Comparison of ENCODE assay signal across 1 cellular context in genomic region chr3:50259432-50260026, GRCh38.
A peak's percentile ranks its signal among the peaks of the same experiment; 100 is the strongest.
TF ChIP-seq lines count a peak whose summit lies in the region.

No MANE protein-coding gene starts in this region.

TF ChIP-seq in HepG2, 621 proteins besides CTCF, POLR2A, EP300 and RAD21 (continues in another document):
- TF ChIP-seq FOXK1 (CRISPR knock-in tag; IDR thresholded peaks at IDR 0.05; ENCODE audit: borderline replicate concordance, low read depth) (no peak), ZNF205 (CRISPR knock-in tag; IDR thresholded peaks at IDR 0.05) (no peak), ZNF552 (CRISPR knock-in tag; IDR thresholded peaks at IDR 0.05; ENCODE audit: borderline replicate concordance) (0 out of 2 replicates have a peak, but pooled peaks have one; percentile 46), NFYC (CRISPR knock-in tag; IDR thresholded peaks at IDR 0.05) (no peak), ZNF580 (CRISPR knock-in tag; IDR thresholded peaks at IDR 0.05; ENCODE audit: borderline replicate concordance, low read depth) (no peak), ZNF879 (CRISPR knock-in tag; IDR thresholded peaks at IDR 0.05) (0 out of 2 replicates have a peak, but pooled peaks have one; percentile 22), NFKBIZ (CRISPR knock-in tag; IDR thresholded peaks at IDR 0.05) (0 out of 2 replicates have a peak, but pooled peaks have one; percentile 0), ZNF878 (CRISPR knock-in tag; IDR thresholded peaks at IDR 0.05) (0 out of 2 replicates have a peak, but pooled peaks have one; percentile 32), NRL (CRISPR knock-in tag; IDR thresholded peaks at IDR 0.05; ENCODE audit: borderline replicate concordance) (0 out of 2 replicates have a peak, but pooled peaks have one; percentile 14), JUNB (CRISPR knock-in tag; IDR thresholded peaks at IDR 0.05; ENCODE audit: borderline replicate concordance) (no peak), ZNF800 (CRISPR knock-in tag; IDR thresholded peaks at IDR 0.05) (no peak), CEBPB (IDR thresholded peaks at IDR 0.05; ENCODE audit: borderline replicate concordance, low read depth, low read length) (no peak)
- TF ChIP-seq, protein P1, sequence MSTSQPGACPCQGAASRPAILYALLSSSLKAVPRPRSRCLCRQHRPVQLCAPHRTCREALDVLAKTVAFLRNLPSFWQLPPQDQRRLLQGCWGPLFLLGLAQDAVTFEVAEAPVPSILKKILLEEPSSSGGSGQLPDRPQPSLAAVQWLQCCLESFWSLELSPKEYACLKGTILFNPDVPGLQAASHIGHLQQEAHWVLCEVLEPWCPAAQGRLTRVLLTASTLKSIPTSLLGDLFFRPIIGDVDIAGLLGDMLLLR (CRISPR knock-in tag; IDR thresholded peaks at IDR 0.05) = 0 out of 2 replicates have a peak, but pooled peaks have one; percentile 24
- TF ChIP-seq, protein P2, sequence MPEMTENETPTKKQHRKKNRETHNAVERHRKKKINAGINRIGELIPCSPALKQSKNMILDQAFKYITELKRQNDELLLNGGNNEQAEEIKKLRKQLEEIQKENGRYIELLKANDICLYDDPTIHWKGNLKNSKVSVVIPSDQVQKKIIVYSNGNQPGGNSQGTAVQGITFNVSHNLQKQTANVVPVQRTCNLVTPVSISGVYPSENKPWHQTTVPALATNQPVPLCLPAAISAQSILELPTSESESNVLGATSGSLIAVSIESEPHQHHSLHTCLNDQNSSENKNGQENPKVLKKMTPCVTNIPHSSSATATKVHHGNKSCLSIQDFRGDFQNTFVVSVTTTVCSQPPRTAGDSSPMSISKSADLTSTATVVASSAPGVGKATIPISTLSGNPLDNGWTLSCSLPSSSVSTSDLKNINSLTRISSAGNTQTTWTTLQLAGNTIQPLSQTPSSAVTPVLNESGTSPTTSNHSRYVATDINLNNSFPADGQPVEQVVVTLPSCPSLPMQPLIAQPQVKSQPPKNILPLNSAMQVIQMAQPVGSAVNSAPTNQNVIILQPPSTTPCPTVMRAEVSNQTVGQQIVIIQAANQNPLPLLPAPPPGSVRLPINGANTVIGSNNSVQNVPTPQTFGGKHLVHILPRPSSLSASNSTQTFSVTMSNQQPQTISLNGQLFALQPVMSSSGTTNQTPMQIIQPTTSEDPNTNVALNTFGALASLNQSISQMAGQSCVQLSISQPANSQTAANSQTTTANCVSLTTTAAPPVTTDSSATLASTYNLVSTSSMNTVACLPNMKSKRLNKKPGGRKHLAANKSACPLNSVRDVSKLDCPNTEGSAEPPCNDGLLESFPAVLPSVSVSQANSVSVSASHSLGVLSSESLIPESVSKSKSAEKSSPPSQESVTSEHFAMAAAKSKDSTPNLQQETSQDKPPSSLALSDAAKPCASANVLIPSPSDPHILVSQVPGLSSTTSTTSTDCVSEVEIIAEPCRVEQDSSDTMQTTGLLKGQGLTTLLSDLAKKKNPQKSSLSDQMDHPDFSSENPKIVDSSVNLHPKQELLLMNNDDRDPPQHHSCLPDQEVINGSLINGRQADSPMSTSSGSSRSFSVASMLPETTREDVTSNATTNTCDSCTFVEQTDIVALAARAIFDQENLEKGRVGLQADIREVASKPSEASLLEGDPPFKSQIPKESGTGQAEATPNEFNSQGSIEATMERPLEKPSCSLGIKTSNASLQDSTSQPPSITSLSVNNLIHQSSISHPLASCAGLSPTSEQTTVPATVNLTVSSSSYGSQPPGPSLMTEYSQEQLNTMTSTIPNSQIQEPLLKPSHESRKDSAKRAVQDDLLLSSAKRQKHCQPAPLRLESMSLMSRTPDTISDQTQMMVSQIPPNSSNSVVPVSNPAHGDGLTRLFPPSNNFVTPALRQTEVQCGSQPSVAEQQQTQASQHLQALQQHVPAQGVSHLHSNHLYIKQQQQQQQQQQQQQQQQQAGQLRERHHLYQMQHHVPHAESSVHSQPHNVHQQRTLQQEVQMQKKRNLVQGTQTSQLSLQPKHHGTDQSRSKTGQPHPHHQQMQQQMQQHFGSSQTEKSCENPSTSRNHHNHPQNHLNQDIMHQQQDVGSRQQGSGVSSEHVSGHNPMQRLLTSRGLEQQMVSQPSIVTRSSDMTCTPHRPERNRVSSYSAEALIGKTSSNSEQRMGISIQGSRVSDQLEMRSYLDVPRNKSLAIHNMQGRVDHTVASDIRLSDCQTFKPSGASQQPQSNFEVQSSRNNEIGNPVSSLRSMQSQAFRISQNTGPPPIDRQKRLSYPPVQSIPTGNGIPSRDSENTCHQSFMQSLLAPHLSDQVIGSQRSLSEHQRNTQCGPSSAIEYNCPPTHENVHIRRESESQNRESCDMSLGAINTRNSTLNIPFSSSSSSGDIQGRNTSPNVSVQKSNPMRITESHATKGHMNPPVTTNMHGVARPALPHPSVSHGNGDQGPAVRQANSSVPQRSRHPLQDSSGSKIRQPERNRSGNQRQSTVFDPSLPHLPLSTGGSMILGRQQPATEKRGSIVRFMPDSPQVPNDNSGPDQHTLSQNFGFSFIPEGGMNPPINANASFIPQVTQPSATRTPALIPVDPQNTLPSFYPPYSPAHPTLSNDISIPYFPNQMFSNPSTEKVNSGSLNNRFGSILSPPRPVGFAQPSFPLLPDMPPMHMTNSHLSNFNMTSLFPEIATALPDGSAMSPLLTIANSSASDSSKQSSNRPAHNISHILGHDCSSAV (CRISPR knock-in tag; IDR thresholded peaks at IDR 0.05; ENCODE audit: borderline replicate concordance) = 0 out of 2 replicates have a peak, but pooled peaks have one; percentile 0
- TF ChIP-seq, protein P3, sequence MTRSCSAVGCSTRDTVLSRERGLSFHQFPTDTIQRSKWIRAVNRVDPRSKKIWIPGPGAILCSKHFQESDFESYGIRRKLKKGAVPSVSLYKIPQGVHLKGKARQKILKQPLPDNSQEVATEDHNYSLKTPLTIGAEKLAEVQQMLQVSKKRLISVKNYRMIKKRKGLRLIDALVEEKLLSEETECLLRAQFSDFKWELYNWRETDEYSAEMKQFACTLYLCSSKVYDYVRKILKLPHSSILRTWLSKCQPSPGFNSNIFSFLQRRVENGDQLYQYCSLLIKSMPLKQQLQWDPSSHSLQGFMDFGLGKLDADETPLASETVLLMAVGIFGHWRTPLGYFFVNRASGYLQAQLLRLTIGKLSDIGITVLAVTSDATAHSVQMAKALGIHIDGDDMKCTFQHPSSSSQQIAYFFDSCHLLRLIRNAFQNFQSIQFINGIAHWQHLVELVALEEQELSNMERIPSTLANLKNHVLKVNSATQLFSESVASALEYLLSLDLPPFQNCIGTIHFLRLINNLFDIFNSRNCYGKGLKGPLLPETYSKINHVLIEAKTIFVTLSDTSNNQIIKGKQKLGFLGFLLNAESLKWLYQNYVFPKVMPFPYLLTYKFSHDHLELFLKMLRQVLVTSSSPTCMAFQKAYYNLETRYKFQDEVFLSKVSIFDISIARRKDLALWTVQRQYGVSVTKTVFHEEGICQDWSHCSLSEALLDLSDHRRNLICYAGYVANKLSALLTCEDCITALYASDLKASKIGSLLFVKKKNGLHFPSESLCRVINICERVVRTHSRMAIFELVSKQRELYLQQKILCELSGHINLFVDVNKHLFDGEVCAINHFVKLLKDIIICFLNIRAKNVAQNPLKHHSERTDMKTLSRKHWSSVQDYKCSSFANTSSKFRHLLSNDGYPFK (CRISPR knock-in tag; IDR thresholded peaks at IDR 0.05; ENCODE audit: borderline replicate concordance) = 0 out of 2 replicates have a peak, but pooled peaks have one; percentile 4
- TF ChIP-seq, protein P4, sequence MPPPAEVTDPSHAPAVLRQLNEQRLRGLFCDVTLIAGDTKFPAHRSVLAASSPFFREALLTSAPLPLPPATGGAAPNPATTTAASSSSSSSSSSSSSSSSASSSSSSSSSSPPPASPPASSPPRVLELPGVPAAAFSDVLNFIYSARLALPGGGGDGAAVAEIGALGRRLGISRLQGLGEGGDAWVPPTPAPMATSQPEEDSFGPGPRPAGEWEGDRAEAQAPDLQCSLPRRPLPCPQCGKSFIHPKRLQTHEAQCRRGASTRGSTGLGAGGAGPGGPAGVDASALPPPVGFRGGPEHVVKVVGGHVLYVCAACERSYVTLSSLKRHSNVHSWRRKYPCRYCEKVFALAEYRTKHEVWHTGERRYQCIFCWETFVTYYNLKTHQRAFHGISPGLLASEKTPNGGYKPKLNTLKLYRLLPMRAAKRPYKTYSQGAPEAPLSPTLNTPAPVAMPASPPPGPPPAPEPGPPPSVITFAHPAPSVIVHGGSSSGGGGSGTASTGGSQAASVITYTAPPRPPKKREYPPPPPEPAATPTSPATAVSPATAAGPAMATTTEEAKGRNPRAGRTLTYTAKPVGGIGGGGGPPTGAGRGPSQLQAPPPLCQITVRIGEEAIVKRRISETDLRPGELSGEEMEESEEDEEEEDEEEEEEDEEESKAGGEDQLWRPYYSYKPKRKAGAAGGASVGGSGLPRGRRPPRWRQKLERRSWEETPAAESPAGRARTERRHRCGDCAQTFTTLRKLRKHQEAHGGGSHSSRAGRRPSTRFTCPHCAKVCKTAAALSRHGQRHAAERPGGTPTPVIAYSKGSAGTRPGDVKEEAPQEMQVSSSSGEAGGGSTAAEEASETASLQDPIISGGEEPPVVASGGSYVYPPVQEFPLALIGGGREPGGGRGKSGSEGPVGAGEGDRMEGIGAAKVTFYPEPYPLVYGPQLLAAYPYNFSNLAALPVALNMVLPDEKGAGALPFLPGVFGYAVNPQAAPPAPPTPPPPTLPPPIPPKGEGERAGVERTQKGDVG (CRISPR knock-in tag; IDR thresholded peaks at IDR 0.05; ENCODE audit: borderline replicate concordance) = 0 out of 2 replicates have a peak, but pooled peaks have one; percentile 15
- TF ChIP-seq, protein P5, sequence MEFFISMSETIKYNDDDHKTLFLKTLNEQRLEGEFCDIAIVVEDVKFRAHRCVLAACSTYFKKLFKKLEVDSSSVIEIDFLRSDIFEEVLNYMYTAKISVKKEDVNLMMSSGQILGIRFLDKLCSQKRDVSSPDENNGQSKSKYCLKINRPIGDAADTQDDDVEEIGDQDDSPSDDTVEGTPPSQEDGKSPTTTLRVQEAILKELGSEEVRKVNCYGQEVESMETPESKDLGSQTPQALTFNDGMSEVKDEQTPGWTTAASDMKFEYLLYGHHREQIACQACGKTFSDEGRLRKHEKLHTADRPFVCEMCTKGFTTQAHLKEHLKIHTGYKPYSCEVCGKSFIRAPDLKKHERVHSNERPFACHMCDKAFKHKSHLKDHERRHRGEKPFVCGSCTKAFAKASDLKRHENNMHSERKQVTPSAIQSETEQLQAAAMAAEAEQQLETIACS (CRISPR knock-in tag; IDR thresholded peaks at IDR 0.05) = 0 out of 2 replicates have a peak, but pooled peaks have one; percentile 1
